In the genomic region with DNA sequence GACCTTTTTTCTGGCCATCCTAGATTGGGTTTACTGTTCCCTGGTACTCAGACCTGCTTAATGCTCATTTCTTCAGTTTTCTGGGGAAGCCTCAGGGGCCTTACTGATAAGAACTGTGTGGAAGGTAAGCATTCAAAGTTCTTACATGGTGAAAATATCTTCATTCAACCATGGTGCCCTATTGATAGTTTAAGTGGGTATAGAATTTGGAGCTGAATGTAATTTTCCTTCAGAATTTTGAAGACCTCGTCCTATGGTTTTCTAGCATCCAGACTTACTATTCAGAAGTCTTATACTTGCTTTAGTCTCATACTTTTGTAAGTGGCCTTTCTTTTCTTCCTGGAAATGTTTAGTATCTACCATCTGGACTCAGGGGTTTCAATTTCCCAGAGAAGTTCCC, we compare ENCODE assay signal across 27 cellular contexts.
DNase-seq lines count a peak whose midpoint lies in the region; ATAC-seq, FAIRE-seq and TF ChIP-seq lines count a peak whose summit lies in the region.
"Had no signal": no experiment of that assay in that cellular context is flagged by ENCODE, and none has a peak within 500 bp of the region (broad histone marks: within the 10 kb centered on the region; RNA-seq: fewer than 3 reads in every experiment).

No MANE protein-coding gene starts in this region.

- H3K4me3 ChIP-seq in HepG2 (replicated peaks in 1 of 3; ENCODE audit: insufficient read depth in 1 of 3, low read depth in 2 of 3, low read length in 3 of 3) (no peak overlapping the region), right lobe of liver (no peak overlapping the region), hepatocyte (no peak overlapping the region), uterus (no peak overlapping the region)
- H3K4me3 ChIP-seq: GM12878, GM23338 had no signal

- no peak for TF ChIP-seq CTCF in HepG2 (CRISPR knock-in tag; IDR thresholded peaks at IDR 0.05)
- no peak for TF ChIP-seq CTCF in right lobe of liver (IDR thresholded peaks at IDR 0.05)
- TF ChIP-seq CTCF in hepatocyte (IDR thresholded peaks at IDR 0.05; ENCODE audit: poor library complexity) = no peak
- TF ChIP-seq CTCF in uterus (IDR thresholded peaks at IDR 0.05) = no peak

- no peak for ATAC-seq in HepG2
- ATAC-seq in right lobe of liver = no peak
- ATAC-seq in central memory CD8-positive, alpha-beta T cell (replicated peaks; ENCODE audit: extremely low read depth, poor library complexity, severe bottlenecking) = no peak
- ATAC-seq: GM12878, GM23338, HCT116 had no signal

- peaks cover 15% of the 10 kb centered on the region for H3K4me1 Mint-ChIP-seq in central memory CD8-positive, alpha-beta T cell

- 0% methylated on average over 1 of the region's 1 CpG for WGBS in HepG2 (ENCODE audit: low lambda C conversion rate)
- WGBS in right lobe of liver (ENCODE audit: insufficient coverage, low coverage, low lambda C conversion rate, missing lambda C conversion rate) = 50% methylated on average over 1 of the region's 1 CpG
- 91% methylated on average over 1 of the region's 1 CpG for WGBS in hepatocyte (ENCODE audit: low lambda C conversion rate, missing lambda C conversion rate)

- H3K36me3 ChIP-seq in HepG2 (replicated peaks in 1 of 2; ENCODE audit: control insufficient read depth in 1 of 2, insufficient read depth in 2 of 2, low read length in 2 of 2) (no peaks in the 10 kb centered on the region), right lobe of liver (no peaks in the 10 kb centered on the region), hepatocyte (replicated peaks; ENCODE audit: insufficient read depth, low read depth) (no peaks in the 10 kb centered on the region), uterus (no peaks in the 10 kb centered on the region)
- H3K36me3 ChIP-seq: BE2C had no signal

- peaks cover 13% of the 10 kb centered on the region for H3K4me1 ChIP-seq in HepG2 (ENCODE audit: insufficient read depth, low read length)
- H3K4me1 ChIP-seq in right lobe of liver = no peaks in the 10 kb centered on the region
- peaks cover 62% of the 10 kb centered on the region for H3K4me1 ChIP-seq in hepatocyte (ENCODE audit: insufficient read depth)
- H3K4me1 ChIP-seq in uterus = peaks cover 20 to 33% of the 10 kb centered on the region in 2 donors
- H3K4me1 ChIP-seq: BE2C had no signal

- H3K4me2 ChIP-seq in HepG2 (ENCODE audit: low read depth, low read length) (no peak overlapping the region), hepatocyte (no peak overlapping the region)
- H3K4me2 ChIP-seq: GM23338 had no signal

- H3K36me3 Mint-ChIP-seq in central memory CD8-positive, alpha-beta T cell (ENCODE audit: insufficient read depth) = no peaks in the 10 kb centered on the region
- H3K36me3 Mint-ChIP-seq: CD8-positive, alpha-beta memory T cell had no signal

- H3K9me3 Mint-ChIP-seq in central memory CD8-positive, alpha-beta T cell = no peaks in the 10 kb centered on the region
- H3K9me3 Mint-ChIP-seq: CD8-positive, alpha-beta memory T cell had no signal

- no peak overlapping the region for H3K9ac ChIP-seq in HepG2 (ENCODE audit: insufficient read depth, low read depth, low read length)

- H3K27ac ChIP-seq in HepG2 (ENCODE audit: extremely low read length, insufficient read depth, low read length) (no peak overlapping the region), right lobe of liver (no peak overlapping the region), hepatocyte (peak overlapping the region; percentile 79), uterus (peak overlapping the region; percentile 78 to 80)
- H3K27ac ChIP-seq: 22Rv1 had no signal

- TF ChIP-seq POLR2A in HepG2 (IDR thresholded peaks at IDR 0.05; ENCODE audit: insufficient read depth in 1 of 2, low read depth in 2 of 2, low read length in 2 of 2) (no peak), right lobe of liver (IDR thresholded peaks at IDR 0.05) (no peak), uterus (IDR thresholded peaks at IDR 0.05) (no peak)

- H3K9me2 ChIP-seq in hepatocyte (replicated peaks; ENCODE audit: insufficient read depth) = no peaks in the 10 kb centered on the region

- no peak for FAIRE-seq in HepG2 (lab: Jason Lieb, UNC)
- FAIRE-seq: A204.1, D721Med, GM12878, GM19239 had no signal

- no peak for TF ChIP-seq EP300 in HepG2 (IDR thresholded peaks at IDR 0.05; ENCODE audit: low read depth in 2 of 2, low read length in 2 of 2)
- no peak for TF ChIP-seq EP300 in HepG2 (CRISPR knock-in tag; IDR thresholded peaks at IDR 0.05; ENCODE audit: borderline replicate concordance)

- H4K20me1 ChIP-seq in HepG2 (ENCODE audit: insufficient read depth, low read length) = 0 out of 2 replicates have a peak, but pooled peaks cover 5% of the 10 kb centered on the region
- no peaks in the 10 kb centered on the region for H4K20me1 ChIP-seq in hepatocyte (ENCODE audit: insufficient read depth, poor library complexity, severe bottlenecking)
- H4K20me1 ChIP-seq: BLaER1 treated with 17β-estradiol and CSF1 and Interleukin-3, amounts not matched to agents 10 nM and 100 nM had no signal

- intact Hi-C loops in HepG2 (cut with micrococcal nuclease; ENCODE audit: unreplicated experiment) = no loop called here
- intact Hi-C loops in right lobe of liver (cut with DNase I) = no loop called here
- intact Hi-C loops in uterus (cut with DNase I; ENCODE audit: low total_unique reads) = no loop called here

- no peaks in the 10 kb centered on the region for H3K79me2 ChIP-seq in HepG2 (ENCODE audit: insufficient read depth, low read length)
- no peaks in the 10 kb centered on the region for H3K79me2 ChIP-seq in hepatocyte

- peak overlapping the region; percentile 16 for H3K4me3 Mint-ChIP-seq in central memory CD8-positive, alpha-beta T cell
- H3K4me3 Mint-ChIP-seq: CD14-positive monocyte; CD4-positive, alpha-beta T cell; GM23338; H9 had no signal

- POLR2A ChIA-PET in HepG2 (lab: Yijun Ruan, JAX) = no interaction called here

- H2AFZ ChIP-seq in HepG2 (ENCODE audit: low read length) = no peak overlapping the region
- no peak overlapping the region for H2AFZ ChIP-seq in hepatocyte
- H2AFZ ChIP-seq: GM23338 had no signal

- H3K27me3 ChIP-seq in HepG2 (ENCODE audit: control insufficient read depth in 1 of 2, insufficient read depth in 2 of 2, low read length in 2 of 2) = peaks cover 11 to 77% of the 10 kb centered on the region in 2 experiments
- no peaks in the 10 kb centered on the region for H3K27me3 ChIP-seq in right lobe of liver
- no peaks in the 10 kb centered on the region for H3K27me3 ChIP-seq in hepatocyte
- no peaks in the 10 kb centered on the region for H3K27me3 ChIP-seq in uterus
- H3K27me3 ChIP-seq: BE2C; BLaER1 treated with 17β-estradiol and CSF1 and Interleukin-3, amounts not matched to agents 10 nM and 100 nM had no signal

- no TSS peak for BruUV-seq in HepG2 (replicated peaks; lab: Mats Ljungman, UMichigan)

- in situ Hi-C loops in HepG2 (cut with HindIII; ENCODE audit: extremely low pct_ligation_motif_present, low pct_unique_long_range_greater_than_20kb) = no loop called here

- DNase-seq in HepG2 (ENCODE audit: low spot score) (no peak), right lobe of liver (no peak), hepatocyte (ENCODE audit: low spot score) (no peak), uterus (no peak), activated T-cell treated with anti-CD3 and anti-CD28 coated beads for 4 hours (no peak), NCI-H1694 treated with DMSO at 0.1 percent for 48 hours (lab: John Stamatoyannopoulos, UW) (no peak)
- DNase-seq in central memory CD8-positive, alpha-beta T cell (ENCODE audit: low spot score in 2 of 2) = no peak
- no peak for DNase-seq in stimulated activated CD4-positive, alpha-beta T cell treated with anti-CD3 and anti-CD28 coated beads, Interleukin-2, amount 100 ng/mL, for 24 hours
- DNase-seq: ACHN; AML-193; BE2C; CD4-positive, alpha-beta T cell; CD8-positive, alpha-beta memory T cell; DMS 273 treated with DMSO at 0.1 percent for 48 hours; DMS79; EL; GDM1; H9 had no signal

- H3K9me3 ChIP-seq in HepG2 (ENCODE audit: low read length) (peaks cover 6% of the 10 kb centered on the region; the same call in 1 of the 2 replicates), right lobe of liver (no peaks in the 10 kb centered on the region), hepatocyte (ENCODE audit: low read depth) (no peaks in the 10 kb centered on the region), uterus (no peaks in the 10 kb centered on the region)
- H3K9me3 ChIP-seq: BE2C had no signal

- no peak for TF ChIP-seq RAD21 in HepG2 (CRISPR knock-in tag; IDR thresholded peaks at IDR 0.05)

- CTCF ChIA-PET in HepG2 (lab: Yijun Ruan, JAX; ENCODE audit: low intra/inter-chr PET ratio, low total read pairs) = no interaction called here

- peak overlapping the region; percentile 42 for H3K27ac Mint-ChIP-seq in central memory CD8-positive, alpha-beta T cell (ENCODE audit: low read depth)
- H3K27ac Mint-ChIP-seq: CD14-positive monocyte; CD4-positive, alpha-beta T cell; CD8-positive, alpha-beta memory T cell; GM23338; H9 had no signal

- H3K27me3 Mint-ChIP-seq in central memory CD8-positive, alpha-beta T cell = peaks cover 31% of the 10 kb centered on the region
- H3K27me3 Mint-ChIP-seq: CD4-positive, alpha-beta T cell had no signal

TF ChIP-seq in HepG2, 621 proteins besides CTCF, POLR2A, EP300 and RAD21:
- no peak for TF ChIP-seq ZNF350 (CRISPR knock-in tag; IDR thresholded peaks at IDR 0.05; ENCODE audit: borderline replicate concordance, low read depth)
- TF ChIP-seq ZFP1 (CRISPR knock-in tag; IDR thresholded peaks at IDR 0.05) = peak; percentile 67; the same call in 1 of the 2 replicates
- TF ChIP-seq HHEX (CRISPR knock-in tag; IDR thresholded peaks at IDR 0.05) = no peak
- no peak for TF ChIP-seq CBX2 (IDR thresholded peaks at IDR 0.05; ENCODE audit: low read depth, low read length)
- TF ChIP-seq CBX2 (CRISPR knock-in tag; IDR thresholded peaks at IDR 0.05; ENCODE audit: low read depth) = no peak
- no peak for TF ChIP-seq HIVEP1 (CRISPR knock-in tag; IDR thresholded peaks at IDR 0.05)
- no peak for TF ChIP-seq FOSL1 (CRISPR knock-in tag; IDR thresholded peaks at IDR 0.05; ENCODE audit: borderline replicate concordance)

Comparison
In these comparisons a context has a peak if more than half of its experiments do, and no peak if none do; other contexts are left out.
1. H3K27ac ChIP-seq: peak in hepatocyte (single experiment) and uterus (2 of 2); none in HepG2 (single experiment) and right lobe of liver (0 of 3).